In the genomic region with DNA sequence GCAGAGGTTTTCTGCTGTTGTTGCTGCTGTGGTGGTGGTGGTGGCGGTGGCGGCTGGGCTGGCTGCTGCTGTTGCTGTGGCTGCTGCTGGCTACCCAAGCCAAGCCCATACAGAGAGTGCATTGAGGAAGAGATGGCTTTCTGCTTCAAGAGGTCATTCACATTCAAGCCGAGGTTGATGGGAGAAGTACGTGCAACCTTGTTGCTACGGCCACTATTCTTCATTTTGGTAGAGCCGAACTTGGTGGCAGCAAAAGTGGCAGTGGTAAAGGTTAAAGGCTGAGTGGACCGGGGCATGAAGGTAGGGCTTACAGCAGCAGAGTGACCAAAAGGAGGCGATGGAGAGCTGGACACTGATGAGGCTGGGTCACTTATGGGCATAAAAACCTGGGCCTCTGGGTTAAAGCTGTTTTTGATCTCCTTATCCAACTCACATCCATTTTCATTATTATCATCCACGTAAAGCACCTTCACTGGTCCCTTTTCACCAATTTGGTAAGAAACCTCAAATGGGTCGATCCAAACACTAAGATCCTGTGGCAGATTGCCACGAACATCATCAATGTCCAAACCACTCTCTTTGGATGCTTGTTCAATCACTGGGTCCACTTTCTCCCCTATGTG, we compare ENCODE assay signal across 8 cellular contexts. TPM values are rescaled to one million over a fixed set of nuclear protein-coding genes. Genes with fewer than 3 reads are reported as not detected.
DNase-seq lines count a peak whose midpoint lies in the region; ATAC-seq, FAIRE-seq and TF ChIP-seq lines count a peak whose summit lies in the region.

No MANE protein-coding gene starts in this region.

- H3K9me3 Mint-ChIP-seq in CD8-positive, alpha-beta T cell: no peaks in the 10 kb centered on the region

- H3K27ac ChIP-seq in CD8-positive, alpha-beta T cell (ENCODE audit: low read depth, low read length): peak overlapping the region; percentile 89
- H3K27ac ChIP-seq in pancreas: peak overlapping the region in 2 of 4 donors; percentile 99 to 100

- peaks cover 32% of the 10 kb centered on the region for H3K36me3 Mint-ChIP-seq in CD8-positive, alpha-beta T cell

- H3K36me3 ChIP-seq in CD8-positive, alpha-beta T cell (ENCODE audit: insufficient read depth, low read length): peaks cover 18% of the 10 kb centered on the region
- H3K36me3 ChIP-seq in pancreas: peaks cover 0 to 29% (median 15%) of the 10 kb centered on the region in 3 donors

- TF ChIP-seq CTCF in CD8-positive, alpha-beta T cell (IDR thresholded peaks at IDR 0.05): no peak
- TF ChIP-seq CTCF in fibroblast of the aortic adventitia (IDR thresholded peaks at IDR 0.05; ENCODE audit: insufficient read depth, low read length): peak; percentile 69
- peak in 3 of 4 donors; percentile 25 to 40 (median 27) for TF ChIP-seq CTCF in pancreas (IDR thresholded peaks at IDR 0.05)

- H3K4me3 ChIP-seq in CD8-positive, alpha-beta T cell (ENCODE audit: low read depth, low read length): peak overlapping the region; percentile 40
- peak overlapping the region; percentile 88 for H3K4me3 ChIP-seq in fibroblast of the aortic adventitia (ENCODE audit: low read depth, low read length)
- peak overlapping the region; percentile 5 to 99 (median 92) for H3K4me3 ChIP-seq in pancreas

- no peak for ATAC-seq in CD8-positive, alpha-beta T cell
- ATAC-seq in pancreas (no peak), GM21825 (IDR thresholded peaks at IDR 0.05; ENCODE audit: unreplicated experiment) (no peak)
- ATAC-seq in activated CD4-positive, CD25-positive, alpha-beta regulatory T cell treated with anti-CD3 and anti-CD28 coated beads, Interleukin-2, amount 50 U/mL, for 24 hours: no peak

- peak overlapping the region; percentile 100 for H3K4me3 Mint-ChIP-seq in CD8-positive, alpha-beta T cell

- CTCF ChIA-PET in CD8-positive, alpha-beta T cell (lab: Charles Lee): interaction anchor here (0.6 to 27.5 kb wide), 3 partner anchors 11 to 86 kb away, joined by 3 to 761 read pairs (median 64); no protein-coding TSS in a partner anchor

- POLR2A ChIA-PET in CD8-positive, alpha-beta T cell (lab: Charles Lee): interaction anchor here (0.8 to 6.3 kb wide), 5 partner anchors 11 to 144 kb away, joined by 3 to 196 read pairs (median 3); a partner anchor contains a TSS

- intact Hi-C loops in CD8-positive, alpha-beta T cell (cut with DNase I, micrococcal nuclease): loop anchor here in 1 of 2 experiments (1.0 kb wide), 1 partner anchor 93 kb away; no protein-coding TSS in a partner anchor
- intact Hi-C loops in pancreas (cut with DNase I): loop anchor here in 1 of 3 donors (10.0 kb wide), 1 partner anchor 51 kb away; no protein-coding TSS in a partner anchor

- peak overlapping the region; percentile 66 for H3K27ac Mint-ChIP-seq in CD8-positive, alpha-beta T cell

- H3K9me3 ChIP-seq in CD8-positive, alpha-beta T cell (ENCODE audit: low read length): no peaks in the 10 kb centered on the region
- H3K9me3 ChIP-seq in pancreas: no peaks in the 10 kb centered on the region

- no peaks in the 10 kb centered on the region for H3K27me3 ChIP-seq in CD8-positive, alpha-beta T cell (ENCODE audit: insufficient read depth, low read length)
- H3K27me3 ChIP-seq in pancreas: no peaks in the 10 kb centered on the region

- peaks cover 32% of the 10 kb centered on the region for H3K4me1 ChIP-seq in CD8-positive, alpha-beta T cell (ENCODE audit: insufficient read depth, low read length)
- H3K4me1 ChIP-seq in pancreas: peaks cover 10 to 22% (median 15%) of the 10 kb centered on the region in 3 donors

- peak in 2 of 7 experiments; percentile 35 to 42 for DNase-seq in CD8-positive, alpha-beta T cell
- DNase-seq in HT1080 (ENCODE audit: low read depth): peak; percentile 10
- DNase-seq in activated CD4-positive, alpha-beta T cell treated with anti-CD3 and anti-CD28 coated beads, Interleukin-2, amount 50 U/mL, for 48 hours: peak; percentile 56 to 66
- peak; percentile 41 for DNase-seq in fibroblast of the aortic adventitia (ENCODE audit: low read depth)
- DNase-seq in pancreas: peak in 3 of 6 donors; percentile 45 to 69 (median 68)
- no peak for DNase-seq in activated CD8-positive, alpha-beta memory T cell treated with anti-CD3 and anti-CD28 coated beads, Interleukin-2, amount 50 U/mL, for 4 hours

- WGBS in pancreas, 2 donors: 10 to 15% methylated on average over 11 of the region's 11 CpGs

- peaks cover 46% of the 10 kb centered on the region for H3K4me1 Mint-ChIP-seq in CD8-positive, alpha-beta T cell (ENCODE audit: low read depth)

- H3K27me3 Mint-ChIP-seq in CD8-positive, alpha-beta T cell (ENCODE audit: low read depth): no peaks in the 10 kb centered on the region

- FAIRE-seq in pancreas (lab: Jason Lieb, UNC): no peak

RNA-seq across cellular contexts. Expression of a gene that starts 2.8 kb away (rescaled TPM):
- total RNA-seq in CD8-positive, alpha-beta T cell: 100 to 1,000 TPM; 252 to 277 TPM
- total RNA-seq in HT1080 (2014; rRNA removed; shearing (Covaris generic)): 2.8 and 15.0 TPM in 2 replicates
- 14.3 and 14.9 TPM in 2 replicates for polyA plus RNA-seq in HT1080 (2015; cell fraction: cytosol; rRNA removed)
- polyA plus RNA-seq in HT1080 (2015; cell fraction: nucleus; rRNA removed): 15.8 and 19.0 TPM in 2 replicates
- total RNA-seq in fibroblast of the aortic adventitia (ENCODE audit: low replicate concordance) (12.0 and 21.1 TPM in 2 replicates), pancreas (100 to 1,000 TPM in 3 of 6 donors, 10 to 100 TPM in 3; 65.9 to 157 (median 99.0) TPM)
- polyA plus RNA-seq in pancreas: 10 to 100 TPM; 33.1 to 45.8 TPM

RNA-seq across cellular contexts. Expression of a gene that starts 27.9 kb away (rescaled TPM):
- not detected for total RNA-seq in CD8-positive, alpha-beta T cell
- total RNA-seq in HT1080 (2014; rRNA removed; shearing (Covaris generic)): not detected in 2 replicates
- polyA plus RNA-seq in HT1080 (2015; cell fraction: cytosol; rRNA removed): not detected in 2 replicates
- 0.12 TPM in 1 of 2 replicates, not detected in the other for polyA plus RNA-seq in HT1080 (2015; cell fraction: nucleus; rRNA removed)
- under 0.01 and 0.25 TPM in 2 replicates for total RNA-seq in fibroblast of the aortic adventitia (ENCODE audit: low replicate concordance)
- under 1 TPM; 0.09 to 0.19 (median 0.13) TPM for total RNA-seq in pancreas
- polyA plus RNA-seq in pancreas: under 1 TPM; 0.15 to 0.45 TPM

Comparison
In these comparisons a context has a peak if more than half of its experiments do, and no peak if none do; other contexts are left out.
1. H3K4me3 ChIP-seq: peak in every context shown above with its lines; median percentile 92 in pancreas; 88 in fibroblast of the aortic adventitia; 40 in CD8-positive, alpha-beta T cell.